In the genomic region with DNA sequence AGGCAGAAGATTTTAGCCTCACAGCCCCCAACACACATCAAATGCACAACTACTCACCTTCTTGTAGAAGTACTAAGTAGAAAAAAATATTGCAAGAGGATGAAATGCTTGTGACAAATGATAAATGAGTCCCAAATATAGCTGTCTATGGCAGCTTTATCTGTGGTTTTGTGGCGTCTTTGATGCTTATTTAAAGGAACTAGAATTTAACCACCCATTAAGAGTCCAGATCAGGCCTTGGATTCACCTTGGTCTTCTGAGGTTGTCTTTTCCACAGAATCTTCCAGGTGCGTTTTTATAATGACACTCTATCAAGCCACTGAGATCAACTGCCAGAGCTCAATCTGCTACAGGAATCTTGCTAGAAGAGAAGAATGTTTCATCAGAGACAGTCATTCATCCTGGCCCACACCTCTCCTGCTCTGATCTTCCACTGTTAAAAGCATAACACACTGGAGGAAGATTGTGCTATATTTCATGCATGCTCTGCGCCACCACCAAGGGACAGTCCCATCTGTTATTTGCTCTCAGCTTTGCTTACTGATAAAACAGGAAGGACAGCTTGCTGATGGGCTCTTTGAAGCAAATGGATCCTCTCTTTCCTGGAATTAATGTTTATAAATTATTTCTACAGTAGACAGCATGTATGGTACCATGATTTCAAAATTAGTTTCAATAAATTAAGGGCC, we compare ENCODE assay signal across 1 cellular context.
A peak's percentile ranks its signal among the peaks of the same experiment; 100 is the strongest.
TF ChIP-seq lines count a peak whose summit lies in the region.

No MANE protein-coding gene starts in this region.

TF ChIP-seq in HepG2, 621 proteins besides CTCF, POLR2A, EP300 and RAD21 (continued from another document):
- TF ChIP-seq TBX2 (CRISPR knock-in tag; IDR thresholded peaks at IDR 0.05; ENCODE audit: borderline replicate concordance), result peak; percentile 73; the same call in 1 of the 2 replicates
- TF ChIP-seq ZNF180 (CRISPR knock-in tag; IDR thresholded peaks at IDR 0.05; ENCODE audit: borderline replicate concordance, low read depth), result no peak
- TF ChIP-seq ZBTB38 (CRISPR knock-in tag; IDR thresholded peaks at IDR 0.05), result no peak
- no peak for TF ChIP-seq DNMT1 (CRISPR knock-in tag; IDR thresholded peaks at IDR 0.05)
- TF ChIP-seq DNMT3B (CRISPR knock-in tag; conservative IDR thresholded peaks at IDR 0.05), result no peak
- peak; percentile 38; the same call in 1 of the 2 replicates for TF ChIP-seq NCOA2 (CRISPR knock-in tag; IDR thresholded peaks at IDR 0.05)
- TF ChIP-seq MIER3 (CRISPR knock-in tag; IDR thresholded peaks at IDR 0.05; ENCODE audit: borderline replicate concordance), result no peak
- TF ChIP-seq LCORL (IDR thresholded peaks at IDR 0.05), result no peak
- TF ChIP-seq LCORL (CRISPR knock-in tag; IDR thresholded peaks at IDR 0.05), result no peak
- peak; percentile 48; the same call in 1 of the 2 replicates for TF ChIP-seq ZNF615 (CRISPR knock-in tag; IDR thresholded peaks at IDR 0.05; ENCODE audit: borderline replicate concordance)
- peak; percentile 83; the same call in 1 of the 2 replicates for TF ChIP-seq SALL1 (CRISPR knock-in tag; IDR thresholded peaks at IDR 0.05)
- peak; percentile 47; the same call in 1 of the 2 replicates for TF ChIP-seq HMG20A (CRISPR knock-in tag; IDR thresholded peaks at IDR 0.05; ENCODE audit: borderline replicate concordance)
- TF ChIP-seq ZMYM4 (CRISPR knock-in tag; IDR thresholded peaks at IDR 0.05), result peak; percentile 56; the same call in 1 of the 2 replicates
- TF ChIP-seq ZNF792 (CRISPR knock-in tag; IDR thresholded peaks at IDR 0.05), result peak; percentile 64; the same call in 1 of the 2 replicates
- TF ChIP-seq, protein P1, sequence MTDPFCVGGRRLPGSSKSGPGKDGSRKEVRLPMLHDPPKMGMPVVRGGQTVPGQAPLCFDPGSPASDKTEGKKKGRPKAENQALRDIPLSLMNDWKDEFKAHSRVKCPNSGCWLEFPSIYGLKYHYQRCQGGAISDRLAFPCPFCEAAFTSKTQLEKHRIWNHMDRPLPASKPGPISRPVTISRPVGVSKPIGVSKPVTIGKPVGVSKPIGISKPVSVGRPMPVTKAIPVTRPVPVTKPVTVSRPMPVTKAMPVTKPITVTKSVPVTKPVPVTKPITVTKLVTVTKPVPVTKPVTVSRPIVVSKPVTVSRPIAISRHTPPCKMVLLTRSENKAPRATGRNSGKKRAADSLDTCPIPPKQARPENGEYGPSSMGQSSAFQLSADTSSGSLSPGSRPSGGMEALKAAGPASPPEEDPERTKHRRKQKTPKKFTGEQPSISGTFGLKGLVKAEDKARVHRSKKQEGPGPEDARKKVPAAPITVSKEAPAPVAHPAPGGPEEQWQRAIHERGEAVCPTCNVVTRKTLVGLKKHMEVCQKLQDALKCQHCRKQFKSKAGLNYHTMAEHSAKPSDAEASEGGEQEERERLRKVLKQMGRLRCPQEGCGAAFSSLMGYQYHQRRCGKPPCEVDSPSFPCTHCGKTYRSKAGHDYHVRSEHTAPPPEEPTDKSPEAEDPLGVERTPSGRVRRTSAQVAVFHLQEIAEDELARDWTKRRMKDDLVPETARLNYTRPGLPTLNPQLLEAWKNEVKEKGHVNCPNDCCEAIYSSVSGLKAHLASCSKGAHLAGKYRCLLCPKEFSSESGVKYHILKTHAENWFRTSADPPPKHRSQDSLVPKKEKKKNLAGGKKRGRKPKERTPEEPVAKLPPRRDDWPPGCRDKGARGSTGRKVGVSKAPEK (CRISPR knock-in tag; IDR thresholded peaks at IDR 0.05; ENCODE audit: borderline replicate concordance), result no peak
- no peak for TF ChIP-seq SOX13 (IDR thresholded peaks at IDR 0.05)
- peak in 1 of 2 experiments; percentile 68; a peak in 2 of 4 replicates for TF ChIP-seq SOX13 (CRISPR knock-in tag; conservative IDR thresholded peaks at IDR 0.05 in 1 of 2, IDR thresholded peaks at IDR 0.05 in 1 of 2)
- TF ChIP-seq ZNF644 (CRISPR knock-in tag; IDR thresholded peaks at IDR 0.05; ENCODE audit: low read depth), result peak; percentile 56; the same call in 1 of the 2 replicates
- TF ChIP-seq ZFX (CRISPR knock-in tag; IDR thresholded peaks at IDR 0.05; ENCODE audit: low read depth), result peak; percentile 26; the same call in 1 of the 2 replicates
- TF ChIP-seq HNF4A (CRISPR knock-in tag; IDR thresholded peaks at IDR 0.05), result peak; percentile 26; the same call in 1 of the 2 replicates
- TF ChIP-seq SATB2 (CRISPR knock-in tag; IDR thresholded peaks at IDR 0.05), result no peak
